ENCODE assay signal across 9 cellular contexts in the genomic region with DNA sequence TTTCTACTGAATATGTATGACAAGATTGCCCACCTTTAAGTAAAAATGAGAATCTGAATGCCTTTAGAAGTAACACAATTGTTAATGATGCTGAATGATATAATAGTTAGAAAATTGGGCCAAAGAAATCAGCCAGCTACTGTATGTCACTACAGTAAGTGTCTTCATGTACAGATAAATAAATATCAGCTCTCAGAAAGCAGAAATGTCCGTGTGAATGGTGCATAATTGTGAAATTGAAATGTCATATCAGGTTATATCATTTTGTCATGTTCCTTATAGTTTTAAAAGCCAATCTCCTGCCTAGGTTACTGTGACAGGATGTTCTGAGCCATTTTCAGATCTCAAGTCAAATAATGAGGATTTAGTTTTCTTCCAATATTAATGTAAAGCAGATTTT.
"Had no signal": no experiment of that assay in that cellular context is flagged by ENCODE, and none has a peak within 500 bp of the region (broad histone marks: within the 10 kb centered on the region; RNA-seq: fewer than 3 reads in every experiment).

No MANE protein-coding gene starts in this region.

- DNase-seq: GM23248, GOT3, H7, H9, HCEC 1CT, HFFc6 had no signal

- H3K4me3 ChIP-seq: GM23248, GM23338, HAP-1 had no signal

- H3K27ac ChIP-seq: GM23248 had no signal

- H2AFZ ChIP-seq: GM23248, GM23338 had no signal

- H3K4me2 ChIP-seq: GM23338 had no signal

- ATAC-seq: GM23338, HCT116 had no signal

- H3K9ac ChIP-seq: GM23248 had no signal

- H3K9me3 ChIP-seq: HAP-1 had no signal

- H3K36me3 ChIP-seq: HAP-1 had no signal
